In genomic region chr17:44976198-44976597, GRCh38 we compare ENCODE assay signal across 14 cellular contexts. TPM values are rescaled to one million over a fixed set of nuclear protein-coding genes. Genes with fewer than 3 reads are reported as not detected.
"Had no signal": no experiment of that assay in that cellular context is flagged by ENCODE, and none has a peak within 500 bp of the region (broad histone marks: within the 10 kb centered on the region; RNA-seq: fewer than 3 reads in every experiment).

No MANE protein-coding gene starts in this region.

- H3K4me1 ChIP-seq: breast epithelium had no signal

- H3K27ac ChIP-seq: breast epithelium, dorsolateral prefrontal cortex, neutrophil, right lobe of liver, tibial artery, vagina had no signal

- H3K27me3 ChIP-seq: breast epithelium, right lobe of liver, vagina had no signal

- DNase-seq: activated CD4-positive, alpha-beta T cell treated with anti-CD3 and anti-CD28 coated beads for 48 hours; activated CD8-positive, alpha-beta memory T cell treated with anti-CD3 and anti-CD28 coated beads, Interleukin-2, amount 50 U/mL, for 48 hours; activated CD8-positive, alpha-beta T cell treated with anti-CD3 and anti-CD28 coated beads, Interleukin-2, amount 10 ng/mL, durations not matched to agents 7 days and 5 days; activated naive CD8-positive, alpha-beta T cell treated with anti-CD3 and anti-CD28 coated beads, Interleukin-2, amount 10 ng/mL, durations not matched to agents 7 days and 5 days; aorta; dorsolateral prefrontal cortex; naive thymus-derived CD4-positive, alpha-beta T cell; right lobe of liver; tibial artery had no signal

- H3K36me3 ChIP-seq: breast epithelium, neutrophil, right lobe of liver, tibial artery, vagina had no signal

- ATAC-seq: activated CD8-positive, alpha-beta T cell treated with anti-CD3 and anti-CD28 coated beads, Interleukin-2, amount 10 ng/mL, durations not matched to agents 7 days and 5 days; esophagus mucosa; naive thymus-derived CD4-positive, alpha-beta T cell; right lobe of liver; stimulated activated effector memory CD8-positive, alpha-beta T cell treated with anti-CD3 and anti-CD28 coated beads, Interleukin-12 subunit alpha, Interleukin-12 subunit beta, amount 100 ng/mL, for 72 hours had no signal

- H3K9me3 ChIP-seq: breast epithelium, neutrophil, right lobe of liver, tibial artery, vagina had no signal

- H3K4me3 ChIP-seq: breast epithelium, dorsolateral prefrontal cortex, right lobe of liver, tibial artery, vagina had no signal

RNA-seq across cellular contexts. Expression of gene C1QL1, which starts 8.1 kb away (rescaled TPM):
- total RNA-seq: activated naive CD8-positive, alpha-beta T cell treated with anti-CD3 and anti-CD28 coated beads, Interleukin-2, amount 10 ng/mL, durations not matched to agents 7 days and 5 days had no signal
- polyA plus RNA-seq: aorta; naive thymus-derived CD4-positive, alpha-beta T cell had no signal

RNA-seq across cellular contexts. Expression of gene KIF18B, which starts 28.6 kb away (rescaled TPM):
- polyA plus RNA-seq: naive thymus-derived CD4-positive, alpha-beta T cell had no signal
